In the genomic region with DNA sequence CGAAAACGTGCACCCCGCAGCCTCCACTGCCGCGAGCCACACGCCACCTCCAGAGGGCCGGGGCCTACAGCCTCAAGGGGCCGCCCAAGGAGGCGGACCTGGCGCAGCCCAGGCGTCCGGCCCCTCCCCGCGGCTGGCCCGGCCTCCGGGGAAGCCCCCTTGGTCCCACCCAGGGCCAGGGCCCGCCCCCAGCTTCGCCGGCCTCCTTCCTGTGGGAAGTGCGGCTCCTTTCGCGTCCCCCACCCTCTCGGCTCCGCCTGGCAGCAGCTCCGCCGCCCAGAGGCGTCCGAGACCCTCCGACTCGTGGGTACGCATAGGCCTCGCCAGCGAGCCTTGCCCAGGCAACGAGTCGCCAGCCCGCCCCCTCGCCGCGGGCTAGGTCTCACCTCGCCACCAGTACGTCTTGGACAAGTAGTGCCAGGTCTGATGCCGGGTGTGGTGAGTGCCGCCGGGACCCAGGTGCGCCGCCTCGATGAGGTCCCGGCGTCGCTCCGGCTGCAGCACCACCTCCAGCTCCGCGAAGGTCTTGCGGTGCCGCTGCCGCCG, we compare ENCODE assay signal across 8 cellular contexts. TPM values are rescaled to one million over a fixed set of nuclear protein-coding genes. Genes with fewer than 3 reads are reported as not detected.
DNase-seq lines count a peak whose midpoint lies in the region; ATAC-seq and FAIRE-seq lines count a peak whose summit lies in the region.

No MANE protein-coding gene starts in this region.

- CTCF ChIA-PET in activated CD8-positive, alpha-beta memory T cell treated with anti-CD3 and anti-CD28 coated beads, Interleukin-2, amount 10 ng/mL, durations not matched to agents 7 days and 5 days (lab: Charles Lee): interaction anchor here (1.1 to 3.1 kb wide), 7 partner anchors 8 to 103 kb away, joined by 3 to 16 read pairs (median 7); a partner anchor contains a TSS

- DNase-seq in CD1c-positive myeloid dendritic cell (ENCODE audit: extremely low spot score): peak; percentile 95
- peak; percentile 90 for DNase-seq in HTR-8/SVneo (ENCODE audit: insufficient read length, low spot score)
- peak; percentile 97 for DNase-seq in activated CD8-positive, alpha-beta memory T cell treated with anti-CD3 and anti-CD28 coated beads, Interleukin-2, amount 10 ng/mL, durations not matched to agents 7 days and 5 days
- peak; percentile 91 to 95 (median 92) for DNase-seq in naive thymus-derived CD8-positive, alpha-beta T cell
- no peak for DNase-seq in NCI-H2196 (lab: John Stamatoyannopoulos, UW; ENCODE audit: unreplicated experiment)

- no peaks in the 10 kb centered on the region for H3K27me3 Mint-ChIP-seq in activated CD8-positive, alpha-beta memory T cell treated with anti-CD3 and anti-CD28 coated beads, Interleukin-2, amount 10 ng/mL, durations not matched to agents 7 days and 5 days
- H3K27me3 Mint-ChIP-seq in naive thymus-derived CD8-positive, alpha-beta T cell: peaks cover 0 to 2% (median 0%) of the 10 kb centered on the region in 5 donors
- H3K27me3 Mint-ChIP-seq in stimulated activated naive CD8-positive, alpha-beta T cell treated with anti-CD3 and anti-CD28 coated beads, Interleukin-15, Interleukin-2, amounts not matched to agents 100 ng/mL and 50 ng/mL, for 24 hours: no peaks in the 10 kb centered on the region

- no peaks in the 10 kb centered on the region for H3K9me3 Mint-ChIP-seq in activated CD8-positive, alpha-beta memory T cell treated with anti-CD3 and anti-CD28 coated beads, Interleukin-2, amount 10 ng/mL, durations not matched to agents 7 days and 5 days (ENCODE audit: low read depth)
- no peaks in the 10 kb centered on the region for H3K9me3 Mint-ChIP-seq in naive thymus-derived CD8-positive, alpha-beta T cell
- H3K9me3 Mint-ChIP-seq in stimulated activated naive CD8-positive, alpha-beta T cell treated with anti-CD3 and anti-CD28 coated beads, Interleukin-15, Interleukin-2, amounts not matched to agents 100 ng/mL and 50 ng/mL, for 24 hours: no peaks in the 10 kb centered on the region

- peak; percentile 86 for ATAC-seq in GM21367 (IDR thresholded peaks at IDR 0.05; ENCODE audit: unreplicated experiment)
- ATAC-seq in activated CD8-positive, alpha-beta memory T cell treated with anti-CD3 and anti-CD28 coated beads, Interleukin-2, amount 10 ng/mL, durations not matched to agents 7 days and 5 days: peak; percentile 92
- peak; percentile 96 for ATAC-seq in esophagus mucosa
- ATAC-seq in naive thymus-derived CD8-positive, alpha-beta T cell: peak; percentile 84 to 85

- H3K27ac Mint-ChIP-seq in activated CD8-positive, alpha-beta memory T cell treated with anti-CD3 and anti-CD28 coated beads, Interleukin-2, amount 10 ng/mL, durations not matched to agents 7 days and 5 days: peak overlapping the region; percentile 98
- peak overlapping the region; percentile 94 to 99 (median 99) for H3K27ac Mint-ChIP-seq in naive thymus-derived CD8-positive, alpha-beta T cell
- peak overlapping the region; percentile 94 for H3K27ac Mint-ChIP-seq in stimulated activated naive CD8-positive, alpha-beta T cell treated with anti-CD3 and anti-CD28 coated beads, Interleukin-15, Interleukin-2, amounts not matched to agents 100 ng/mL and 50 ng/mL, for 24 hours

- POLR2A ChIA-PET in naive thymus-derived CD8-positive, alpha-beta T cell (lab: Charles Lee): interaction anchor here (0.7 to 5.7 kb wide), 18 partner anchors 11 to 1275 kb away, joined by 3 to 111 read pairs (median 6); a partner anchor contains a TSS

- H3K4me1 Mint-ChIP-seq in activated CD8-positive, alpha-beta memory T cell treated with anti-CD3 and anti-CD28 coated beads, Interleukin-2, amount 10 ng/mL, durations not matched to agents 7 days and 5 days: peaks cover 43% of the 10 kb centered on the region
- peaks cover 21 to 55% (median 50%) of the 10 kb centered on the region in 4 donors for H3K4me1 Mint-ChIP-seq in naive thymus-derived CD8-positive, alpha-beta T cell
- peaks cover 60% of the 10 kb centered on the region for H3K4me1 Mint-ChIP-seq in stimulated activated naive CD8-positive, alpha-beta T cell treated with anti-CD3 and anti-CD28 coated beads, Interleukin-15, Interleukin-2, amounts not matched to agents 100 ng/mL and 50 ng/mL, for 24 hours (ENCODE audit: low read depth)

- peak overlapping the region; percentile 86 for H3K4me3 Mint-ChIP-seq in activated CD8-positive, alpha-beta memory T cell treated with anti-CD3 and anti-CD28 coated beads, Interleukin-2, amount 10 ng/mL, durations not matched to agents 7 days and 5 days
- H3K4me3 Mint-ChIP-seq in naive thymus-derived CD8-positive, alpha-beta T cell: peak overlapping the region; percentile 92 to 99 (median 96)
- peak overlapping the region; percentile 85 for H3K4me3 Mint-ChIP-seq in stimulated activated naive CD8-positive, alpha-beta T cell treated with anti-CD3 and anti-CD28 coated beads, Interleukin-15, Interleukin-2, amounts not matched to agents 100 ng/mL and 50 ng/mL, for 24 hours

- peaks cover 36% of the 10 kb centered on the region for H3K36me3 Mint-ChIP-seq in activated CD8-positive, alpha-beta memory T cell treated with anti-CD3 and anti-CD28 coated beads, Interleukin-2, amount 10 ng/mL, durations not matched to agents 7 days and 5 days
- H3K36me3 Mint-ChIP-seq in naive thymus-derived CD8-positive, alpha-beta T cell: peaks cover 5 to 36% (median 16%) of the 10 kb centered on the region in 3 donors
- H3K36me3 Mint-ChIP-seq in stimulated activated naive CD8-positive, alpha-beta T cell treated with anti-CD3 and anti-CD28 coated beads, Interleukin-15, Interleukin-2, amounts not matched to agents 100 ng/mL and 50 ng/mL, for 24 hours (ENCODE audit: low read depth): peaks cover 53% of the 10 kb centered on the region

- no peak for FAIRE-seq in HTR-8/SVneo (lab: Jason Lieb, UNC)

RNA-seq across cellular contexts. Expression of a gene that starts 0.6 kb away (rescaled TPM):
- 10 to 100 TPM; 30.3 to 31.3 TPM for total RNA-seq in activated CD8-positive, alpha-beta memory T cell treated with anti-CD3 and anti-CD28 coated beads, Interleukin-2, amount 10 ng/mL, durations not matched to agents 7 days and 5 days
- 10.0 TPM for total RNA-seq in esophagus mucosa
- 10 to 100 TPM; 52.7 to 53.1 TPM for total RNA-seq in naive thymus-derived CD8-positive, alpha-beta T cell
- 10 to 100 TPM in 1 of 3 donors, 1 to 10 TPM in 2; 8.6 to 10.9 (median 9.5) TPM for polyA plus RNA-seq in naive thymus-derived CD8-positive, alpha-beta T cell

RNA-seq across cellular contexts. Expression of a gene that starts 10.2 kb away (rescaled TPM):
- total RNA-seq in activated CD8-positive, alpha-beta memory T cell treated with anti-CD3 and anti-CD28 coated beads, Interleukin-2, amount 10 ng/mL, durations not matched to agents 7 days and 5 days: 1,000 to 10,000 TPM in 1 of 2 experiments, 100 to 1,000 TPM in 1; 941 to 1,094 TPM
- total RNA-seq in esophagus mucosa: 942 TPM
- 1,000 to 10,000 TPM; 1,519 to 1,530 TPM for total RNA-seq in naive thymus-derived CD8-positive, alpha-beta T cell
- polyA plus RNA-seq in naive thymus-derived CD8-positive, alpha-beta T cell: 1,000 to 10,000 TPM; 1,202 to 1,552 (median 1,441) TPM

RNA-seq across cellular contexts. Expression of a gene that starts 48.1 kb away (rescaled TPM):
- 10 to 100 TPM; 22.5 TPM for total RNA-seq in activated CD8-positive, alpha-beta memory T cell treated with anti-CD3 and anti-CD28 coated beads, Interleukin-2, amount 10 ng/mL, durations not matched to agents 7 days and 5 days
- 4.6 TPM for total RNA-seq in esophagus mucosa
- 10 to 100 TPM in 1 of 2 experiments, 1 to 10 TPM in 1; 8.4 to 10.5 TPM for total RNA-seq in naive thymus-derived CD8-positive, alpha-beta T cell
- polyA plus RNA-seq in naive thymus-derived CD8-positive, alpha-beta T cell: 1 to 10 TPM; 1.8 to 5.3 (median 3.5) TPM
